Comparison of ENCODE assay signal across 17 cellular contexts in genomic region chr5:77877516-77878070, GRCh38.
DNase-seq lines count a peak whose midpoint lies in the region; ATAC-seq and TF ChIP-seq lines count a peak whose summit lies in the region.
"Had no signal": no experiment of that assay in that cellular context is flagged by ENCODE, and none has a peak within 500 bp of the region (broad histone marks: within the 10 kb centered on the region; RNA-seq: fewer than 3 reads in every experiment).

No MANE protein-coding gene starts in this region.

- POLR2A ChIA-PET in WTC11 (lab: Charles Lee), result no interaction called here

- H3K27me3 ChIP-seq in muscle layer of duodenum (ENCODE audit: low read depth, low read length) (no peaks in the 10 kb centered on the region), smooth muscle cell (ENCODE audit: low read depth) (no peaks in the 10 kb centered on the region)

- no peak overlapping the region for H2AFZ ChIP-seq in smooth muscle cell (ENCODE audit: low read depth)

- ATAC-seq in WTC11, result no peak
- ATAC-seq in stimulated activated naive CD8-positive, alpha-beta T cell treated with anti-CD3 and anti-CD28 coated beads, Interleukin-15, Interleukin-2, amounts not matched to agents 100 U/mL and 50 U/mL, for 24 hours, result no peak
- ATAC-seq: Right ventricle myocardium inferior had no signal

- CTCF ChIA-PET in WTC11 (lab: Charles Lee), result interaction anchor here (3.0 kb wide), 1 partner anchor 10 kb away, joined by 9 read pairs; no protein-coding TSS in a partner anchor

- no peak overlapping the region for H3K4me2 ChIP-seq in smooth muscle cell

- H3K36me3 ChIP-seq in muscle layer of duodenum (ENCODE audit: control insufficient read depth in 1 of 2, insufficient read depth in 2 of 2, low read length in 2 of 2), result no peaks in the 10 kb centered on the region
- no peaks in the 10 kb centered on the region for H3K36me3 ChIP-seq in smooth muscle cell (ENCODE audit: low read depth)

- WGBS in smooth muscle cell (ENCODE audit: low lambda C conversion rate), result 95% methylated on average over 10 of the region's 10 CpGs

- TF ChIP-seq CTCF in HFFc6 (IDR thresholded peaks at IDR 0.05), result no peak
- no peak for TF ChIP-seq CTCF in WTC11 (IDR thresholded peaks at IDR 0.05)
- TF ChIP-seq CTCF in smooth muscle cell (IDR thresholded peaks at IDR 0.05; ENCODE audit: borderline replicate concordance, insufficient read depth, poor library complexity, severe bottlenecking), result no peak

- H3K79me2 ChIP-seq in smooth muscle cell (ENCODE audit: low read depth), result no peaks in the 10 kb centered on the region

- H3K4me3 Mint-ChIP-seq in HFFc6, result peak overlapping the region; percentile 57; the same call in 1 of the 2 replicates
- no peak overlapping the region for H3K4me3 Mint-ChIP-seq in WTC11
- H3K4me3 Mint-ChIP-seq: CD4-positive, alpha-beta memory T cell had no signal

- H3K27ac Mint-ChIP-seq in HFFc6, result no peak overlapping the region
- H3K27ac Mint-ChIP-seq in WTC11, result no peak overlapping the region
- H3K27ac Mint-ChIP-seq: CD4-positive, alpha-beta memory T cell had no signal

- peaks cover 48% of the 10 kb centered on the region for H3K4me1 Mint-ChIP-seq in HFFc6 (ENCODE audit: low read depth)
- H3K4me1 Mint-ChIP-seq in WTC11, result peaks cover 2% of the 10 kb centered on the region; the same call in 1 of the 2 replicates

- H3K4me3 ChIP-seq in muscle layer of duodenum (ENCODE audit: low read depth in 1 of 2, low read length in 2 of 2) (peak overlapping the region; percentile 17 to 22), smooth muscle cell (no peak overlapping the region)

- peaks cover 12% of the 10 kb centered on the region for H3F3A ChIP-seq in smooth muscle cell (ENCODE audit: low read depth)

- no peaks in the 10 kb centered on the region for H4K20me1 ChIP-seq in smooth muscle cell (ENCODE audit: low read depth)

- H3K9me3 ChIP-seq in muscle layer of duodenum (ENCODE audit: control insufficient read depth in 1 of 2, low read length in 2 of 2) (no peaks in the 10 kb centered on the region), smooth muscle cell (replicated peaks; ENCODE audit: low read depth) (no peaks in the 10 kb centered on the region)
- H3K9me3 ChIP-seq: Caco-2 had no signal

- no peak overlapping the region for H3K9ac ChIP-seq in smooth muscle cell (ENCODE audit: low read depth)

- H3K27ac ChIP-seq in muscle layer of duodenum (ENCODE audit: low read length) (no peak overlapping the region), smooth muscle cell (ENCODE audit: low read depth) (peak overlapping the region; percentile 3)
- H3K27ac ChIP-seq: HL-60 had no signal

- DNase-seq in HFFc6, result no peak
- no peak for DNase-seq in WTC11 (ENCODE audit: low spot score)
- no peak for DNase-seq in smooth muscle cell (lab: John Stamatoyannopoulos, UW; ENCODE audit: unreplicated experiment)
- no peak for DNase-seq in HUDEP-2 (lab: John Stamatoyannopoulos, UW; ENCODE audit: unreplicated experiment in 76 of 76)
- no peak for DNase-seq in stimulated activated naive CD8-positive, alpha-beta T cell treated with anti-CD3 and anti-CD28 coated beads, Interleukin-15, Interleukin-2, amounts not matched to agents 100 U/mL and 50 U/mL, for 24 hours
- DNase-seq in RKO (ENCODE audit: low spot score), result no peak
- DNase-seq: Caco-2; CD4-positive, alpha-beta memory T cell; DND-41; NCI-H1417; NCI-H1694 treated with DMSO at 0.1 percent for 48 hours; NCI-H2081 treated with DMSO at 0.1 percent for 48 hours; NCI-H2171 treated with DMSO at 0.1 percent for 48 hours; NCI-H524 treated with DMSO at 0.1 percent for 48 hours had no signal

- H3K27me3 Mint-ChIP-seq in HFFc6 (ENCODE audit: insufficient read depth) (peaks cover 3% of the 10 kb centered on the region), WTC11 (ENCODE audit: low read depth) (peaks cover 6% of the 10 kb centered on the region)

- no peaks in the 10 kb centered on the region for H3K9me3 Mint-ChIP-seq in HFFc6
- H3K9me3 Mint-ChIP-seq in WTC11, result no peaks in the 10 kb centered on the region
- H3K9me3 Mint-ChIP-seq: CD4-positive, alpha-beta memory T cell had no signal

- H3K4me1 ChIP-seq in muscle layer of duodenum (ENCODE audit: control insufficient read depth in 1 of 2, insufficient read depth in 2 of 2, low read length in 2 of 2), result no peaks in the 10 kb centered on the region
- H3K4me1 ChIP-seq in smooth muscle cell (ENCODE audit: low read depth), result no peaks in the 10 kb centered on the region
- H3K4me1 ChIP-seq: Caco-2 had no signal

- H3K36me3 Mint-ChIP-seq in HFFc6 (ENCODE audit: low read depth), result no peaks in the 10 kb centered on the region
- H3K36me3 Mint-ChIP-seq in WTC11, result no peaks in the 10 kb centered on the region
- H3K36me3 Mint-ChIP-seq: CD4-positive, alpha-beta memory T cell had no signal

TF ChIP-seq in WTC11, 78 proteins besides CTCF, POLR2A, EP300 and RAD21:
- TF ChIP-seq ZNF121 (CRISPR knock-in tag; IDR thresholded peaks at IDR 0.05) (peak; percentile 76; the same call in 1 of the 2 replicates), E2F1 (CRISPR knock-in tag; IDR thresholded peaks at IDR 0.05) (no peak)
